10 cellular contexts compared by ENCODE assay signal in genomic region chr6:125714431-125715090, GRCh38. TPM values are rescaled to one million over a fixed set of nuclear protein-coding genes. Genes with fewer than 3 reads are reported as not detected.
DNase-seq lines count a peak whose midpoint lies in the region; ATAC-seq and TF ChIP-seq lines count a peak whose summit lies in the region.
"Had no signal": no experiment of that assay in that cellular context is flagged by ENCODE, and none has a peak within 500 bp of the region (broad histone marks: within the 10 kb centered on the region; RNA-seq: fewer than 3 reads in every experiment).

No MANE protein-coding gene starts in this region.

- no peak overlapping the region for H3K27ac Mint-ChIP-seq in stimulated activated effector memory CD8-positive, alpha-beta T cell treated with anti-CD3 and anti-CD28 coated beads, Interleukin-12 subunit alpha, Interleukin-12 subunit beta, amount 100 ng/mL, for 72 hours
- H3K27ac Mint-ChIP-seq: GM23338 had no signal

- H3K9me3 ChIP-seq in BE2C: no peaks in the 10 kb centered on the region

- no peak for TF ChIP-seq CTCF in BE2C (IDR thresholded peaks at IDR 0.05; ENCODE audit: low read depth, low read length)
- no peak for TF ChIP-seq CTCF in coronary artery (IDR thresholded peaks at IDR 0.05)

- H3K9me3 Mint-ChIP-seq in stimulated activated effector memory CD8-positive, alpha-beta T cell treated with anti-CD3 and anti-CD28 coated beads, Interleukin-12 subunit alpha, Interleukin-12 subunit beta, amount 100 ng/mL, for 72 hours: peaks cover 4% of the 10 kb centered on the region

- peak; percentile 24 to 38 for ATAC-seq in activated CD4-positive, CD25-positive, alpha-beta regulatory T cell treated with anti-CD3 and anti-CD28 coated beads, Interleukin-2, amount 50 U/mL, for 24 hours
- peak; percentile 52 for ATAC-seq in HG02610 (IDR thresholded peaks at IDR 0.05; ENCODE audit: unreplicated experiment)
- peak; percentile 47 for ATAC-seq in HG03565 (IDR thresholded peaks at IDR 0.05; ENCODE audit: unreplicated experiment)
- peak; percentile 61 for ATAC-seq in stimulated activated effector memory CD8-positive, alpha-beta T cell treated with anti-CD3 and anti-CD28 coated beads, Interleukin-12 subunit alpha, Interleukin-12 subunit beta, amount 100 ng/mL, for 72 hours
- ATAC-seq: GM23338 had no signal

- no peak overlapping the region for H3K4me3 ChIP-seq in BE2C (ENCODE audit: low read depth, low read length)
- H3K4me3 ChIP-seq in coronary artery: no peak overlapping the region
- H3K4me3 ChIP-seq: GM23338 had no signal

- no peak for DNase-seq in activated CD4-positive, CD25-positive, alpha-beta regulatory T cell (lab: John Stamatoyannopoulos, UW)
- no peak for DNase-seq in stimulated activated effector memory CD8-positive, alpha-beta T cell treated with anti-CD3 and anti-CD28 coated beads, Interleukin-12 subunit alpha, Interleukin-12 subunit beta, amount 100 ng/mL, for 72 hours (ENCODE audit: low spot score in 2 of 2)
- DNase-seq in BE2C (no peak), NCI-H345 treated with DMSO at 0.1 percent for 48 hours (lab: John Stamatoyannopoulos, UW; ENCODE audit: unreplicated experiment) (no peak), coronary artery (ENCODE audit: low spot score) (no peak)
- DNase-seq: NCI-H774 had no signal

- no peak overlapping the region for H3K27ac ChIP-seq in coronary artery

- H3K36me3 Mint-ChIP-seq in stimulated activated effector memory CD8-positive, alpha-beta T cell treated with anti-CD3 and anti-CD28 coated beads, Interleukin-12 subunit alpha, Interleukin-12 subunit beta, amount 100 ng/mL, for 72 hours: no peaks in the 10 kb centered on the region

- H3K4me1 ChIP-seq in BE2C: no peaks in the 10 kb centered on the region

- H3K4me1 Mint-ChIP-seq in stimulated activated effector memory CD8-positive, alpha-beta T cell treated with anti-CD3 and anti-CD28 coated beads, Interleukin-12 subunit alpha, Interleukin-12 subunit beta, amount 100 ng/mL, for 72 hours: peaks cover 11% of the 10 kb centered on the region

- peaks cover 5% of the 10 kb centered on the region; the same call in 1 of the 2 replicates for H3K27me3 ChIP-seq in BE2C

- H3K36me3 ChIP-seq in BE2C: no peaks in the 10 kb centered on the region

- no peak overlapping the region for H3K4me3 Mint-ChIP-seq in stimulated activated effector memory CD8-positive, alpha-beta T cell treated with anti-CD3 and anti-CD28 coated beads, Interleukin-12 subunit alpha, Interleukin-12 subunit beta, amount 100 ng/mL, for 72 hours
- H3K4me3 Mint-ChIP-seq: GM23338 had no signal

RNA-seq across cellular contexts. Expression of gene HEY2, which starts 34.9 kb away (rescaled TPM):
- polyA plus RNA-seq in BE2C (2012; ENCODE audit: insufficient read depth, insufficient read length, low read depth): not detected
